Comparison of ENCODE assay signal across 8 cellular contexts in the genomic region with DNA sequence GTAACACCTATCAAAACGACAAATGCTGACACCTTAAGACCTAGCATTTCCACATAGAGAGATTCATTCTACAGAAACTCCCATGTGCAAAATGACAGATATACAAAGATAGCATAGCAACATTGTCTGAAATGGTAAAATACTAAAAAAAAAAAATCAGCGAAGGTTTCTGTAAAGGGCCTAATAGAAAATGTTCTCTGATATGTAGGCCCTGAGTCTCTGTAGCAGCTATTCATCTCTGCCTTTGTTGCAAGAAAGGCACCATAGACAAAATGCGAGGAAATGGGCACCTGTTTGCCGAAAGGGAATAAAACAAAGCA. TPM values are rescaled to one million over a fixed set of nuclear protein-coding genes. Genes with fewer than 3 reads are reported as not detected.
DNase-seq lines count a peak whose midpoint lies in the region; ATAC-seq and TF ChIP-seq lines count a peak whose summit lies in the region.

No MANE protein-coding gene starts in this region.

- H3K4me3 ChIP-seq in left lung (peak overlapping the region; percentile 72 to 76), tibial artery (peak overlapping the region; percentile 80)

- H3K9me3 ChIP-seq in left lung (no peaks in the 10 kb centered on the region), tibial artery (no peaks in the 10 kb centered on the region)

- H3K27ac ChIP-seq in left lung (no peak overlapping the region), tibial artery (peak overlapping the region; percentile 87 to 95)

- no peak for DNase-seq in activated naive CD4-positive, alpha-beta T cell treated with anti-CD3 and anti-CD28 coated beads, Interleukin-2, amount 10 ng/mL, durations not matched to agents 7 days and 5 days
- DNase-seq in activated naive CD4-positive, alpha-beta T cell (lab: John Stamatoyannopoulos, UW): no peak
- DNase-seq in activated T-helper 2 cell treated with anti-CD3 and anti-CD28 coated beads, Interferon-gamma antibody, Interleukin-2, Interleukin-4, amounts not matched to agents 10 μg/mL and 5 μg/mL and 100 μg/mL, durations not matched to agents 14 hours and 24 hours and 36 hours (ENCODE audit: low spot score): no peak
- DNase-seq in left lung: no peak
- DNase-seq in tibial artery: no peak
- no peak for DNase-seq in head of caudate nucleus
- DNase-seq in H4 (ENCODE audit: low spot score): no peak

- CTCF ChIA-PET in activated naive CD4-positive, alpha-beta T cell treated with anti-CD3 and anti-CD28 coated beads, Interleukin-2, amount 10 ng/mL, durations not matched to agents 7 days and 5 days (lab: Charles Lee): interaction anchor here (1.3 kb wide), 1 partner anchor 9 kb away, joined by 3 read pairs; no protein-coding TSS in a partner anchor

- ATAC-seq in left lung: no peak
- no peak for ATAC-seq in activated CD4-positive, CD25-positive, alpha-beta regulatory T cell treated with anti-CD3 and anti-CD28 coated beads, Interleukin-2, amount 50 U/mL, for 24 hours

- H3K36me3 Mint-ChIP-seq in activated naive CD4-positive, alpha-beta T cell treated with anti-CD3 and anti-CD28 coated beads, Interleukin-2, amount 10 ng/mL, durations not matched to agents 7 days and 5 days: peaks cover 9% of the 10 kb centered on the region
- no peaks in the 10 kb centered on the region for H3K36me3 Mint-ChIP-seq in activated T-helper 2 cell treated with anti-CD3 and anti-CD28 coated beads, Interferon-gamma antibody, Interleukin-2, Interleukin-4, amounts not matched to agents 10 μg/mL and 5 μg/mL and 100 μg/mL, durations not matched to agents 14 hours and 24 hours and 36 hours (ENCODE audit: low read depth)

- intact Hi-C loops in activated T-helper 2 cell treated with anti-CD3 and anti-CD28 coated beads, Interferon-gamma antibody, Interleukin-2, Interleukin-4, amounts not matched to agents 10 μg/mL and 5 μg/mL and 100 μg/mL, durations not matched to agents 14 hours and 24 hours and 36 hours (cut with micrococcal nuclease): loop anchor here (2.0 kb wide), 1 partner anchor 19 kb away; a partner anchor contains a TSS
- intact Hi-C loops in left lung (cut with DNase I) (no loop called here), tibial artery (cut with DNase I; ENCODE audit: low total_unique reads) (loop anchor here (10.0 kb wide), 1 partner anchor 669 kb away; no protein-coding TSS in a partner anchor), head of caudate nucleus (cut with DNase I) (no loop called here)

- H3K27me3 ChIP-seq in left lung (peaks cover 0 to 13% of the 10 kb centered on the region in 2 donors), tibial artery (no peaks in the 10 kb centered on the region)

- peak overlapping the region; percentile 89 for H3K27ac Mint-ChIP-seq in activated naive CD4-positive, alpha-beta T cell treated with anti-CD3 and anti-CD28 coated beads, Interleukin-2, amount 10 ng/mL, durations not matched to agents 7 days and 5 days
- no peak overlapping the region for H3K27ac Mint-ChIP-seq in activated T-helper 2 cell treated with anti-CD3 and anti-CD28 coated beads, Interferon-gamma antibody, Interleukin-2, Interleukin-4, amounts not matched to agents 10 μg/mL and 5 μg/mL and 100 μg/mL, durations not matched to agents 14 hours and 24 hours and 36 hours

- H3K4me3 Mint-ChIP-seq in activated naive CD4-positive, alpha-beta T cell treated with anti-CD3 and anti-CD28 coated beads, Interleukin-2, amount 10 ng/mL, durations not matched to agents 7 days and 5 days: peak overlapping the region; percentile 88
- H3K4me3 Mint-ChIP-seq in activated T-helper 2 cell treated with anti-CD3 and anti-CD28 coated beads, Interferon-gamma antibody, Interleukin-2, Interleukin-4, amounts not matched to agents 10 μg/mL and 5 μg/mL and 100 μg/mL, durations not matched to agents 14 hours and 24 hours and 36 hours (ENCODE audit: low read depth): peak overlapping the region; percentile 93

- H3K4me1 ChIP-seq in left lung: peaks cover 4 to 40% of the 10 kb centered on the region in 2 donors
- peaks cover 0 to 68% (median 31%) of the 10 kb centered on the region in 4 donors for H3K4me1 ChIP-seq in tibial artery

- H3K36me3 ChIP-seq in left lung (peaks cover 0 to 4% of the 10 kb centered on the region in 2 donors), tibial artery (peaks cover 13 to 23% (median 15%) of the 10 kb centered on the region in 3 donors)

- H3K27me3 Mint-ChIP-seq in activated naive CD4-positive, alpha-beta T cell treated with anti-CD3 and anti-CD28 coated beads, Interleukin-2, amount 10 ng/mL, durations not matched to agents 7 days and 5 days: peaks cover 4% of the 10 kb centered on the region
- H3K27me3 Mint-ChIP-seq in activated T-helper 2 cell treated with anti-CD3 and anti-CD28 coated beads, Interferon-gamma antibody, Interleukin-2, Interleukin-4, amounts not matched to agents 10 μg/mL and 5 μg/mL and 100 μg/mL, durations not matched to agents 14 hours and 24 hours and 36 hours (ENCODE audit: low read depth): peaks cover 4% of the 10 kb centered on the region

- peaks cover 31% of the 10 kb centered on the region for H3K4me1 Mint-ChIP-seq in activated naive CD4-positive, alpha-beta T cell treated with anti-CD3 and anti-CD28 coated beads, Interleukin-2, amount 10 ng/mL, durations not matched to agents 7 days and 5 days
- H3K4me1 Mint-ChIP-seq in activated T-helper 2 cell treated with anti-CD3 and anti-CD28 coated beads, Interferon-gamma antibody, Interleukin-2, Interleukin-4, amounts not matched to agents 10 μg/mL and 5 μg/mL and 100 μg/mL, durations not matched to agents 14 hours and 24 hours and 36 hours (ENCODE audit: low read depth): peaks cover 20% of the 10 kb centered on the region

- TF ChIP-seq CTCF in left lung (IDR thresholded peaks at IDR 0.05) (no peak), tibial artery (IDR thresholded peaks at IDR 0.05) (no peak)

- H3K9me3 Mint-ChIP-seq in activated naive CD4-positive, alpha-beta T cell treated with anti-CD3 and anti-CD28 coated beads, Interleukin-2, amount 10 ng/mL, durations not matched to agents 7 days and 5 days: no peaks in the 10 kb centered on the region
- H3K9me3 Mint-ChIP-seq in activated T-helper 2 cell treated with anti-CD3 and anti-CD28 coated beads, Interferon-gamma antibody, Interleukin-2, Interleukin-4, amounts not matched to agents 10 μg/mL and 5 μg/mL and 100 μg/mL, durations not matched to agents 14 hours and 24 hours and 36 hours: no peaks in the 10 kb centered on the region

RNA-seq across cellular contexts. Expression of a gene that starts 0.6 kb away (rescaled TPM):
- total RNA-seq in activated T-helper 2 cell treated with anti-CD3 and anti-CD28 coated beads, Interferon-gamma antibody, Interleukin-2, Interleukin-4, amounts not matched to agents 10 μg/mL and 5 μg/mL and 100 μg/mL, durations not matched to agents 14 hours and 24 hours and 36 hours: 13.4 and 13.7 TPM in 2 replicates
- 100 to 1,000 TPM; 131 to 142 TPM for total RNA-seq in left lung
- 30.5 and 40.0 TPM in 2 replicates for total RNA-seq in H4 (2014; rRNA removed; shearing (Covaris generic))

RNA-seq across cellular contexts. Expression of a gene that starts 18.5 kb away (rescaled TPM):
- total RNA-seq in activated T-helper 2 cell treated with anti-CD3 and anti-CD28 coated beads, Interferon-gamma antibody, Interleukin-2, Interleukin-4, amounts not matched to agents 10 μg/mL and 5 μg/mL and 100 μg/mL, durations not matched to agents 14 hours and 24 hours and 36 hours: 68.1 and 71.4 TPM in 2 replicates
- 10 to 100 TPM in 1 of 2 donors, 1 to 10 TPM in 1; 7.7 to 10.6 TPM for total RNA-seq in left lung
- 10.9 and 12.6 TPM in 2 replicates for total RNA-seq in H4 (2014; rRNA removed; shearing (Covaris generic))

Comparison
In these comparisons a context has a peak if more than half of its experiments do, and no peak if none do; other contexts are left out.
1. H3K27ac ChIP-seq: peak in tibial artery (2 of 2); none in left lung (0 of 2).
2. intact Hi-C loops: an anchor here in activated T-helper 2 cell treated with anti-CD3 and anti-CD28 coated beads, Interferon-gamma antibody, Interleukin-2, Interleukin-4, amounts not matched to agents 10 μg/mL and 5 μg/mL and 100 μg/mL, durations not matched to agents 14 hours and 24 hours and 36 hours (2.0 kb wide) and tibial artery (10.0 kb wide); none called in left lung and head of caudate nucleus.